Comparison of ENCODE assay signal across 21 cellular contexts in genomic region chr1:112417985-112418607, GRCh38.
"Had no signal": no experiment of that assay in that cellular context is flagged by ENCODE, and none has a peak within 500 bp of the region (broad histone marks: within the 10 kb centered on the region; RNA-seq: fewer than 3 reads in every experiment).

No MANE protein-coding gene starts in this region.

- H2AFZ ChIP-seq: neural progenitor cell had no signal

- H3K9ac ChIP-seq: neural progenitor cell had no signal

- H3K4me2 ChIP-seq: neural progenitor cell had no signal

- DNase-seq: cerebellar nuclear complex; effector memory CD8-positive, alpha-beta T cell; immature natural killer cell; left ventricle myocardium superior; mesenchymal stem cell; natural killer cell; nucleus accumbens; ovary; small intestine; stimulated activated CD4-positive, alpha-beta T cell treated with anti-CD3 and anti-CD28 coated beads, Interleukin-12 subunit alpha, Interleukin-12 subunit beta, amount 100 ng/mL, for 4 hours; stimulated activated naive CD4-positive, alpha-beta T cell; stomach; substantia nigra; transverse colon had no signal

- H3K4me1 ChIP-seq: neural progenitor cell, right atrium auricular region, transverse colon had no signal

- H3K27ac ChIP-seq: neural progenitor cell, ovary, right atrium auricular region, stomach, thoracic aorta, transverse colon had no signal

- H3K36me3 ChIP-seq: ovary had no signal

- FAIRE-seq: colon, endothelial cell of umbilical vein, keratinocyte, small intestine had no signal

- H3K9me3 ChIP-seq: ovary, right atrium auricular region, stomach, thoracic aorta, transverse colon had no signal

- H3K27me3 ChIP-seq: neural progenitor cell, ovary, right atrium auricular region, stomach, transverse colon had no signal

- ATAC-seq: effector memory CD8-positive, alpha-beta T cell; left ventricle myocardium superior; natural killer cell had no signal

- H3K4me3 ChIP-seq: lung, neural progenitor cell, ovary, right atrium auricular region, stomach, thoracic aorta, transverse colon had no signal
